13 cellular contexts compared by ENCODE assay signal in the genomic region with DNA sequence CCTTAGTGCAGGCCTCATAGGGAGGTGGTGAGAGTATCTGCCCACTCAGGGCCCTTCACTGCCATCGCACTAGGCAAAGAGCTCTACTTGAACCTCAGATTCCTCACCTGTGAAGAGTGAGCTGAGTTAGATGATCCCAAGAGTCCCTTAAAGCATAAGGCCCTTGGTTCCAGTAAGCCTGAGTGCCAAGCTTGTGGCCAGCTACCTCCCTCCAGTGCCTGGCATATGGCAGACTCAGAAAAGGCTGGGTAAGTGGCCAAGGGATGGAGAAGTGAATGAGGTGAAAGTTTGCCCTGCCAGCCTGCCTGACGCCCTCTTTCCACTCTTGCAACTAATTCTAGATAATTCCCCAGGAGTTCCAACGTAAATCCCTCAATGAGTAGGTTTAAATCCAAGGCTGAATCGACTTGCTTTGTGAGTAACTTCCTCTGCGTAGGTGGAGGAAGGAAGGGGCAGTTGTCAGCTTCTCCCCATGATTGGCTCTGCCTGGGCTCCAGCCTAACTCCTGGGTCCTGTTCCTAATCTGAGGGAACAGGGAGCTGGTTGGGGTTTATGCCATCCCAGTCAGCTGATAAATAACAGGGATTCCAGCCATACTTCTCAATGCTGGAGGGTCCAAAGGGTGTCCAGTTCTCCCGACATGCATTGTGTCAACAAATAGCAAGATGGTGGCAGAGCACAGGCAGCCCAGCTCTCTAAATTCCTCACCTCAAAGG. TPM values are rescaled to one million over a fixed set of nuclear protein-coding genes. Genes with fewer than 3 reads are reported as not detected.
A peak's percentile ranks its signal among the peaks of the same experiment; 100 is the strongest.
DNase-seq lines count a peak whose midpoint lies in the region; ATAC-seq and TF ChIP-seq lines count a peak whose summit lies in the region.
"Had no signal": no experiment of that assay in that cellular context is flagged by ENCODE, and none has a peak within 500 bp of the region (broad histone marks: within the 10 kb centered on the region; RNA-seq: fewer than 3 reads in every experiment).

No MANE protein-coding gene starts in this region.

- no peak overlapping the region for H3K23ac ChIP-seq in H9 (ENCODE audit: insufficient read length, low read depth, low read length)

- no peak overlapping the region for H3K4ac ChIP-seq in H9 (ENCODE audit: low read depth, low read length)

- peaks cover 4 to 18% of the 10 kb centered on the region in 2 donors for H3K36me3 ChIP-seq in ascending aorta
- H3K36me3 ChIP-seq: colonic mucosa had no signal

- DNase-seq in activated naive CD4-positive, alpha-beta T cell treated with anti-CD3 and anti-CD28 coated beads, Interleukin-2, amount 50 U/mL, for 16 hours = no peak
- no peak for DNase-seq in activated T-helper 1 cell treated with anti-CD3 and anti-CD28 coated beads, Interleukin-12 subunit alpha, Interleukin-12 subunit beta, Interleukin-2, Interleukin-4 antibody, amounts not matched to agents 30 ng/mL and 10 ng/mL and 1 ng/mL, durations not matched to agents 14 hours and 24 hours and 36 hours (ENCODE audit: low spot score)
- no peak for DNase-seq in stimulated activated effector memory CD8-positive, alpha-beta T cell treated with anti-CD3 and anti-CD28 coated beads, Interleukin-12 subunit alpha, Interleukin-12 subunit beta, amount 100 ng/mL, for 72 hours (ENCODE audit: low spot score in 2 of 2)
- DNase-seq in H9 (no peak), ascending aorta (ENCODE audit: low spot score in 2 of 2) (no peak)
- no peak for DNase-seq in activated CD4-positive, alpha-beta T cell treated with anti-CD3 and anti-CD28 coated beads for 1 hour
- DNase-seq: activated B cell treated with CpG ODN at 0.5 μM for 24 hours, AML-193, colonic mucosa, DND-41, NCI-H2081 treated with DMSO at 0.1 percent for 48 hours had no signal

- H3K4me3 ChIP-seq in ascending aorta = no peak overlapping the region
- H3K4me3 ChIP-seq: colonic mucosa had no signal

- H3K27me3 ChIP-seq in H9 (ENCODE audit: insufficient read depth, low read length) (no peaks in the 10 kb centered on the region), ascending aorta (no peaks in the 10 kb centered on the region)
- H3K27me3 ChIP-seq: colonic mucosa had no signal

- H3K27ac ChIP-seq in H9 (ENCODE audit: insufficient read length, low read depth, low read length) (no peak overlapping the region), ascending aorta (no peak overlapping the region)
- H3K27ac ChIP-seq: colonic mucosa had no signal

- H3K36me3 Mint-ChIP-seq in activated naive CD4-positive, alpha-beta T cell treated with anti-CD3 and anti-CD28 coated beads, Interleukin-2, amount 50 U/mL, for 24 hours = peaks cover 44% of the 10 kb centered on the region
- H3K36me3 Mint-ChIP-seq in activated T-helper 1 cell treated with anti-CD3 and anti-CD28 coated beads, Interleukin-12 subunit alpha, Interleukin-12 subunit beta, Interleukin-2, Interleukin-4 antibody, amounts not matched to agents 30 ng/mL and 10 ng/mL and 1 ng/mL, durations not matched to agents 14 hours and 24 hours and 36 hours (ENCODE audit: low read depth) = peaks cover 85% of the 10 kb centered on the region
- peaks cover 100% of the 10 kb centered on the region for H3K36me3 Mint-ChIP-seq in stimulated activated effector memory CD8-positive, alpha-beta T cell treated with anti-CD3 and anti-CD28 coated beads, Interleukin-12 subunit alpha, Interleukin-12 subunit beta, amount 100 ng/mL, for 72 hours
- peaks cover 24 to 62% (median 31%) of the 10 kb centered on the region in 3 experiments for H3K36me3 Mint-ChIP-seq in H9 (ENCODE audit: insufficient read depth in 1 of 3, low read depth in 3 of 3)

- no peak overlapping the region for H3T11ph ChIP-seq in H9 (ENCODE audit: low read length)

- intact Hi-C loops in activated T-helper 1 cell treated with anti-CD3 and anti-CD28 coated beads, Interleukin-12 subunit alpha, Interleukin-12 subunit beta, Interleukin-2, Interleukin-4 antibody, amounts not matched to agents 30 ng/mL and 10 ng/mL and 1 ng/mL, durations not matched to agents 14 hours and 24 hours and 36 hours (cut with micrococcal nuclease) = loop anchor here (1.0 kb wide), 2 partner anchors 8 to 13 kb away; no protein-coding TSS in a partner anchor
- intact Hi-C loops in ascending aorta (cut with DNase I) = no loop called here

- peak overlapping the region; percentile 63 for H3K4me3 Mint-ChIP-seq in activated naive CD4-positive, alpha-beta T cell treated with anti-CD3 and anti-CD28 coated beads, Interleukin-2, amount 50 U/mL, for 24 hours
- H3K4me3 Mint-ChIP-seq in activated T-helper 1 cell treated with anti-CD3 and anti-CD28 coated beads, Interleukin-12 subunit alpha, Interleukin-12 subunit beta, Interleukin-2, Interleukin-4 antibody, amounts not matched to agents 30 ng/mL and 10 ng/mL and 1 ng/mL, durations not matched to agents 14 hours and 24 hours and 36 hours = peak overlapping the region; percentile 26
- H3K4me3 Mint-ChIP-seq in stimulated activated effector memory CD8-positive, alpha-beta T cell treated with anti-CD3 and anti-CD28 coated beads, Interleukin-12 subunit alpha, Interleukin-12 subunit beta, amount 100 ng/mL, for 72 hours = peak overlapping the region; percentile 37
- H3K4me3 Mint-ChIP-seq in H9 = no peak overlapping the region

- no peak overlapping the region for H2BK5ac ChIP-seq in H9 (ENCODE audit: insufficient read length, low read length)

- H4K20me1 ChIP-seq in H9 (ENCODE audit: control insufficient read depth, insufficient read depth, insufficient read length) = no peaks in the 10 kb centered on the region

- no peak overlapping the region for H3K18ac ChIP-seq in H9 (ENCODE audit: insufficient read length, low read depth, low read length)

- H2BK120ac ChIP-seq in H9 (ENCODE audit: low read depth, low read length, poor library complexity, severe bottlenecking) = no peak overlapping the region

- H3K27ac Mint-ChIP-seq in activated naive CD4-positive, alpha-beta T cell treated with anti-CD3 and anti-CD28 coated beads, Interleukin-2, amount 50 U/mL, for 24 hours = peak overlapping the region; percentile 96
- H3K27ac Mint-ChIP-seq in activated T-helper 1 cell treated with anti-CD3 and anti-CD28 coated beads, Interleukin-12 subunit alpha, Interleukin-12 subunit beta, Interleukin-2, Interleukin-4 antibody, amounts not matched to agents 30 ng/mL and 10 ng/mL and 1 ng/mL, durations not matched to agents 14 hours and 24 hours and 36 hours = peak overlapping the region; percentile 75
- peak overlapping the region; percentile 57 for H3K27ac Mint-ChIP-seq in stimulated activated effector memory CD8-positive, alpha-beta T cell treated with anti-CD3 and anti-CD28 coated beads, Interleukin-12 subunit alpha, Interleukin-12 subunit beta, amount 100 ng/mL, for 72 hours
- H3K27ac Mint-ChIP-seq in H9 = no peak overlapping the region; a peak in 2 of 7 replicates

- H3K14ac ChIP-seq in H9 (ENCODE audit: insufficient read depth, low read length) = no peak overlapping the region

- H4K91ac ChIP-seq in H9 (ENCODE audit: insufficient read length, low read depth, low read length) = no peak overlapping the region

- no peaks in the 10 kb centered on the region for H3K79me2 ChIP-seq in H9 (ENCODE audit: insufficient read depth, low read length)

- no peak overlapping the region for H3K56ac ChIP-seq in H9 (ENCODE audit: insufficient read length, low read depth, low read length)

- H2AFZ ChIP-seq in H9 (ENCODE audit: low read length) = no peak overlapping the region

- no peak overlapping the region for H2BK15ac ChIP-seq in H9 (ENCODE audit: low read depth, low read length)

- no peak overlapping the region for H4K5ac ChIP-seq in H9 (ENCODE audit: insufficient read length, low read depth, low read length)

- H3K9me3 ChIP-seq in H9 (ENCODE audit: control insufficient read depth, low read depth, low read length) = no peaks in the 10 kb centered on the region
- no peaks in the 10 kb centered on the region for H3K9me3 ChIP-seq in ascending aorta
- H3K9me3 ChIP-seq: colonic mucosa had no signal

- ATAC-seq in esophagus mucosa = peak; percentile 59
- peak; percentile 1 for ATAC-seq in stimulated activated effector memory CD8-positive, alpha-beta T cell treated with anti-CD3 and anti-CD28 coated beads, Interleukin-12 subunit alpha, Interleukin-12 subunit beta, amount 100 ng/mL, for 72 hours

- H3K4me2 ChIP-seq in H9 (ENCODE audit: insufficient read depth, insufficient read length, low read length) = no peak overlapping the region

- H3K9me3 Mint-ChIP-seq in activated naive CD4-positive, alpha-beta T cell treated with anti-CD3 and anti-CD28 coated beads, Interleukin-2, amount 50 U/mL, for 24 hours = peaks cover 5% of the 10 kb centered on the region
- H3K9me3 Mint-ChIP-seq in activated T-helper 1 cell treated with anti-CD3 and anti-CD28 coated beads, Interleukin-12 subunit alpha, Interleukin-12 subunit beta, Interleukin-2, Interleukin-4 antibody, amounts not matched to agents 30 ng/mL and 10 ng/mL and 1 ng/mL, durations not matched to agents 14 hours and 24 hours and 36 hours = no peaks in the 10 kb centered on the region
- H3K9me3 Mint-ChIP-seq in stimulated activated effector memory CD8-positive, alpha-beta T cell treated with anti-CD3 and anti-CD28 coated beads, Interleukin-12 subunit alpha, Interleukin-12 subunit beta, amount 100 ng/mL, for 72 hours = no peaks in the 10 kb centered on the region
- H3K9me3 Mint-ChIP-seq in H9 = no peaks in the 10 kb centered on the region; a peak in 1 of 5 replicates
- H3K9me3 Mint-ChIP-seq: activated B cell treated with CpG ODN at 0.5 μM for 24 hours had no signal

- H3K23me2 ChIP-seq in H9 (ENCODE audit: insufficient read length, low read depth, low read length, poor library complexity, severe bottlenecking) = no peaks in the 10 kb centered on the region

- no peak overlapping the region for H3K9ac ChIP-seq in H9 (ENCODE audit: extremely low read depth, insufficient read length, low read length)

- H3K27me3 Mint-ChIP-seq in activated naive CD4-positive, alpha-beta T cell treated with anti-CD3 and anti-CD28 coated beads, Interleukin-2, amount 50 U/mL, for 24 hours = no peaks in the 10 kb centered on the region
- no peaks in the 10 kb centered on the region for H3K27me3 Mint-ChIP-seq in activated T-helper 1 cell treated with anti-CD3 and anti-CD28 coated beads, Interleukin-12 subunit alpha, Interleukin-12 subunit beta, Interleukin-2, Interleukin-4 antibody, amounts not matched to agents 30 ng/mL and 10 ng/mL and 1 ng/mL, durations not matched to agents 14 hours and 24 hours and 36 hours (ENCODE audit: insufficient read depth)
- no peaks in the 10 kb centered on the region; the same call in 1 of the 2 replicates for H3K27me3 Mint-ChIP-seq in H9 (ENCODE audit: low read depth)
- H3K27me3 Mint-ChIP-seq: activated B cell treated with CpG ODN at 0.5 μM for 24 hours had no signal

- no peak for TF ChIP-seq CTCF in H9 (conservative IDR thresholded peaks at IDR 0.05)
- no peak for TF ChIP-seq CTCF in ascending aorta (IDR thresholded peaks at IDR 0.05)

- H2AK5ac ChIP-seq in H9 (ENCODE audit: insufficient read length, low read length) = no peak overlapping the region

- H3K79me1 ChIP-seq in H9 (ENCODE audit: insufficient read depth, low read depth, low read length, poor library complexity, severe bottlenecking) = no peaks in the 10 kb centered on the region

- WGBS in H9 (ENCODE audit: extremely low coverage, insufficient read length, low lambda C conversion rate) = no CpG with 5 or more reads among the region's 6 CpGs

- no peak overlapping the region for H2BK20ac ChIP-seq in H9 (ENCODE audit: low read depth, low read length, poor library complexity, severe bottlenecking)

- H3K4me1 ChIP-seq in H9 (ENCODE audit: insufficient read depth, low read length) (no peaks in the 10 kb centered on the region), ascending aorta (no peaks in the 10 kb centered on the region)
- H3K4me1 ChIP-seq: colonic mucosa had no signal

- H4K8ac ChIP-seq in H9 (replicated peaks; ENCODE audit: insufficient read length, low read depth, low read length) = no peak overlapping the region

- no peak overlapping the region for H2BK12ac ChIP-seq in H9 (ENCODE audit: insufficient read length, low read depth, low read length)

- peaks cover 42% of the 10 kb centered on the region for H3K4me1 Mint-ChIP-seq in activated naive CD4-positive, alpha-beta T cell treated with anti-CD3 and anti-CD28 coated beads, Interleukin-2, amount 50 U/mL, for 24 hours
- H3K4me1 Mint-ChIP-seq in activated T-helper 1 cell treated with anti-CD3 and anti-CD28 coated beads, Interleukin-12 subunit alpha, Interleukin-12 subunit beta, Interleukin-2, Interleukin-4 antibody, amounts not matched to agents 30 ng/mL and 10 ng/mL and 1 ng/mL, durations not matched to agents 14 hours and 24 hours and 36 hours (ENCODE audit: low read depth) = peaks cover 73% of the 10 kb centered on the region
- peaks cover 76% of the 10 kb centered on the region for H3K4me1 Mint-ChIP-seq in stimulated activated effector memory CD8-positive, alpha-beta T cell treated with anti-CD3 and anti-CD28 coated beads, Interleukin-12 subunit alpha, Interleukin-12 subunit beta, amount 100 ng/mL, for 72 hours
- peaks cover 0 to 3% of the 10 kb centered on the region in 2 experiments; a peak in 2 of 4 replicates for H3K4me1 Mint-ChIP-seq in H9

RNA-seq across cellular contexts. Expression of a gene that starts 14.2 kb away (rescaled TPM):
- 140 and 141 TPM in 2 replicates for total RNA-seq in activated T-helper 1 cell treated with anti-CD3 and anti-CD28 coated beads, Interleukin-12 subunit alpha, Interleukin-12 subunit beta, Interleukin-2, Interleukin-4 antibody, amounts not matched to agents 30 ng/mL and 10 ng/mL and 1 ng/mL, durations not matched to agents 14 hours and 24 hours and 36 hours
- 26.8 TPM for total RNA-seq in esophagus mucosa
- 29.3 and 29.4 TPM in 2 replicates for total RNA-seq in H9 (2021)
- 26.9 TPM for total RNA-seq in ascending aorta

RNA-seq across cellular contexts. Expression of a gene that starts 55.6 kb away (rescaled TPM):
- 74.5 and 77.9 TPM in 2 replicates for total RNA-seq in activated T-helper 1 cell treated with anti-CD3 and anti-CD28 coated beads, Interleukin-12 subunit alpha, Interleukin-12 subunit beta, Interleukin-2, Interleukin-4 antibody, amounts not matched to agents 30 ng/mL and 10 ng/mL and 1 ng/mL, durations not matched to agents 14 hours and 24 hours and 36 hours
- total RNA-seq in esophagus mucosa (23.9 TPM), H9 (2021) (80.6 and 82.4 TPM in 2 replicates), ascending aorta (14.8 TPM)

Comparison
In these comparisons a context has a peak if more than half of its experiments do, and no peak if none do; other contexts are left out.
1. H3K27ac Mint-ChIP-seq: peak in activated naive CD4-positive, alpha-beta T cell treated with anti-CD3 and anti-CD28 coated beads, Interleukin-2, amount 50 U/mL, for 24 hours (single experiment), activated T-helper 1 cell treated with anti-CD3 and anti-CD28 coated beads, Interleukin-12 subunit alpha, Interleukin-12 subunit beta, Interleukin-2, Interleukin-4 antibody, amounts not matched to agents 30 ng/mL and 10 ng/mL and 1 ng/mL, durations not matched to agents 14 hours and 24 hours and 36 hours (single experiment) and stimulated activated effector memory CD8-positive, alpha-beta T cell treated with anti-CD3 and anti-CD28 coated beads, Interleukin-12 subunit alpha, Interleukin-12 subunit beta, amount 100 ng/mL, for 72 hours (single experiment); none in H9 (0 of 3).
2. H3K4me3 Mint-ChIP-seq: peak in activated naive CD4-positive, alpha-beta T cell treated with anti-CD3 and anti-CD28 coated beads, Interleukin-2, amount 50 U/mL, for 24 hours (single experiment), activated T-helper 1 cell treated with anti-CD3 and anti-CD28 coated beads, Interleukin-12 subunit alpha, Interleukin-12 subunit beta, Interleukin-2, Interleukin-4 antibody, amounts not matched to agents 30 ng/mL and 10 ng/mL and 1 ng/mL, durations not matched to agents 14 hours and 24 hours and 36 hours (single experiment) and stimulated activated effector memory CD8-positive, alpha-beta T cell treated with anti-CD3 and anti-CD28 coated beads, Interleukin-12 subunit alpha, Interleukin-12 subunit beta, amount 100 ng/mL, for 72 hours (single experiment); none in H9 (0 of 2).